ENCODE assay signal across 1 cellular context in genomic region chr1:47178020-47178419, GRCh38.
TF ChIP-seq lines count a peak whose summit lies in the region.

No MANE protein-coding gene starts in this region.

TF ChIP-seq in K562, 482 proteins besides CTCF, POLR2A, EP300 and RAD21:
- TF ChIP-seq MYBL2 (IDR thresholded peaks at IDR 0.05; ENCODE audit: low read depth) = no peak
- no peak for TF ChIP-seq MYBL2 (CRISPR knock-in tag; IDR thresholded peaks at IDR 0.05; ENCODE audit: borderline replicate concordance)
- TF ChIP-seq, protein P1, sequence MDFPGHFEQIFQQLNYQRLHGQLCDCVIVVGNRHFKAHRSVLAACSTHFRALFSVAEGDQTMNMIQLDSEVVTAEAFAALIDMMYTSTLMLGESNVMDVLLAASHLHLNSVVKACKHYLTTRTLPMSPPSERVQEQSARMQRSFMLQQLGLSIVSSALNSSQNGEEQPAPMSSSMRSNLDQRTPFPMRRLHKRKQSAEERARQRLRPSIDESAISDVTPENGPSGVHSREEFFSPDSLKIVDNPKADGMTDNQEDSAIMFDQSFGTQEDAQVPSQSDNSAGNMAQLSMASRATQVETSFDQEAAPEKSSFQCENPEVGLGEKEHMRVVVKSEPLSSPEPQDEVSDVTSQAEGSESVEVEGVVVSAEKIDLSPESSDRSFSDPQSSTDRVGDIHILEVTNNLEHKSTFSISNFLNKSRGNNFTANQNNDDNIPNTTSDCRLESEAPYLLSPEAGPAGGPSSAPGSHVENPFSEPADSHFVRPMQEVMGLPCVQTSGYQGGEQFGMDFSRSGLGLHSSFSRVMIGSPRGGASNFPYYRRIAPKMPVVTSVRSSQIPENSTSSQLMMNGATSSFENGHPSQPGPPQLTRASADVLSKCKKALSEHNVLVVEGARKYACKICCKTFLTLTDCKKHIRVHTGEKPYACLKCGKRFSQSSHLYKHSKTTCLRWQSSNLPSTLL (IDR thresholded peaks at IDR 0.05) = no peak
- no peak for TF ChIP-seq ZNF561 (CRISPR knock-in tag; conservative IDR thresholded peaks at IDR 0.05)
- TF ChIP-seq ETS2 (tag; IDR thresholded peaks at IDR 0.05; ENCODE audit: borderline replicate concordance, poor library complexity, severe bottlenecking) = no peak
- no peak for TF ChIP-seq ZNF134 (CRISPR knock-in tag; conservative IDR thresholded peaks at IDR 0.05)
- TF ChIP-seq KLF13 (tag; IDR thresholded peaks at IDR 0.05; ENCODE audit: borderline replicate concordance, low read depth) = no peak
- no peak for TF ChIP-seq CBX1 (IDR thresholded peaks at IDR 0.05; ENCODE audit: low read depth)
- TF ChIP-seq, protein P2, sequence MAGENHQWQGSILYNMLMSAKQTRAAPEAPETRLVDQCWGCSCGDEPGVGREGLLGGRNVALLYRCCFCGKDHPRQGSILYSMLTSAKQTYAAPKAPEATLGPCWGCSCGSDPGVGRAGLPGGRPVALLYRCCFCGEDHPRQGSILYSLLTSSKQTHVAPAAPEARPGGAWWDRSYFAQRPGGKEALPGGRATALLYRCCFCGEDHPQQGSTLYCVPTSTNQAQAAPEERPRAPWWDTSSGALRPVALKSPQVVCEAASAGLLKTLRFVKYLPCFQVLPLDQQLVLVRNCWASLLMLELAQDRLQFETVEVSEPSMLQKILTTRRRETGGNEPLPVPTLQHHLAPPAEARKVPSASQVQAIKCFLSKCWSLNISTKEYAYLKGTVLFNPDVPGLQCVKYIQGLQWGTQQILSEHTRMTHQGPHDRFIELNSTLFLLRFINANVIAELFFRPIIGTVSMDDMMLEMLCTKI (IDR thresholded peaks at IDR 0.05; ENCODE audit: partially characterized antibody) = no peak
- no peak for TF ChIP-seq TRIM28 (IDR thresholded peaks at IDR 0.05)
- no peak for TF ChIP-seq HDAC6 (IDR thresholded peaks at IDR 0.05; ENCODE audit: low read depth, low read length)
- TF ChIP-seq ZNF253 (CRISPR knock-in tag; conservative IDR thresholded peaks at IDR 0.05) = no peak
- TF ChIP-seq BRD4 (IDR thresholded peaks at IDR 0.05) = no peak
- TF ChIP-seq TCFL5 (CRISPR knock-in tag; conservative IDR thresholded peaks at IDR 0.05) = no peak
- no peak for TF ChIP-seq ZNF384 (IDR thresholded peaks at IDR 0.05; ENCODE audit: low read depth, low read length)
- TF ChIP-seq KAT2B (IDR thresholded peaks at IDR 0.05; ENCODE audit: low read depth, low read length) = no peak
- no peak for TF ChIP-seq ZNF830 (CRISPR knock-in tag; IDR thresholded peaks at IDR 0.05)
- no peak for TF ChIP-seq POLR2AphosphoS2 (IDR thresholded peaks at IDR 0.05; ENCODE audit: low read length)
- TF ChIP-seq MECOM (CRISPR knock-in tag; IDR thresholded peaks at IDR 0.05) = no peak
- TF ChIP-seq, protein P3, sequence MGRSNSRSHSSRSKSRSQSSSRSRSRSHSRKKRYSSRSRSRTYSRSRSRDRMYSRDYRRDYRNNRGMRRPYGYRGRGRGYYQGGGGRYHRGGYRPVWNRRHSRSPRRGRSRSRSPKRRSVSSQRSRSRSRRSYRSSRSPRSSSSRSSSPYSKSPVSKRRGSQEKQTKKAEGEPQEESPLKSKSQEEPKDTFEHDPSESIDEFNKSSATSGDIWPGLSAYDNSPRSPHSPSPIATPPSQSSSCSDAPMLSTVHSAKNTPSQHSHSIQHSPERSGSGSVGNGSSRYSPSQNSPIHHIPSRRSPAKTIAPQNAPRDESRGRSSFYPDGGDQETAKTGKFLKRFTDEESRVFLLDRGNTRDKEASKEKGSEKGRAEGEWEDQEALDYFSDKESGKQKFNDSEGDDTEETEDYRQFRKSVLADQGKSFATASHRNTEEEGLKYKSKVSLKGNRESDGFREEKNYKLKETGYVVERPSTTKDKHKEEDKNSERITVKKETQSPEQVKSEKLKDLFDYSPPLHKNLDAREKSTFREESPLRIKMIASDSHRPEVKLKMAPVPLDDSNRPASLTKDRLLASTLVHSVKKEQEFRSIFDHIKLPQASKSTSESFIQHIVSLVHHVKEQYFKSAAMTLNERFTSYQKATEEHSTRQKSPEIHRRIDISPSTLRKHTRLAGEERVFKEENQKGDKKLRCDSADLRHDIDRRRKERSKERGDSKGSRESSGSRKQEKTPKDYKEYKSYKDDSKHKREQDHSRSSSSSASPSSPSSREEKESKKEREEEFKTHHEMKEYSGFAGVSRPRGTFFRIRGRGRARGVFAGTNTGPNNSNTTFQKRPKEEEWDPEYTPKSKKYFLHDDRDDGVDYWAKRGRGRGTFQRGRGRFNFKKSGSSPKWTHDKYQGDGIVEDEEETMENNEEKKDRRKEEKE (IDR thresholded peaks at IDR 0.05; ENCODE audit: borderline replicate concordance in 1 of 2, control insufficient read depth in 1 of 2, low read depth in 2 of 2, low read length in 1 of 2) = no peak
- no peak for TF ChIP-seq GTF3C2 (IDR thresholded peaks at IDR 0.05; ENCODE audit: borderline replicate concordance, extremely low read depth, insufficient read length)
